ENCODE assay signal across 1 cellular context in genomic region chr7:139650429-139651100, GRCh38.
TF ChIP-seq lines count a peak whose summit lies in the region.

No MANE protein-coding gene starts in this region.

TF ChIP-seq in IMR-90, 13 proteins besides CTCF, POLR2A, EP300 and RAD21 (continued from another document):
- TF ChIP-seq USF2 (IDR thresholded peaks at IDR 0.05; ENCODE audit: low read depth, low read length) (no peak), BHLHE40 (IDR thresholded peaks at IDR 0.05; ENCODE audit: low read depth, low read length) (no peak), MXI1 (IDR thresholded peaks at IDR 0.05; ENCODE audit: borderline replicate concordance, low read depth, low read length) (no peak), MAZ (IDR thresholded peaks at IDR 0.05; ENCODE audit: borderline replicate concordance, low read depth, low read length) (no peak)
